Comparison of ENCODE assay signal across 9 cellular contexts in genomic region chr15:35206060-35206675, GRCh38.
DNase-seq lines count a peak whose midpoint lies in the region; ATAC-seq and TF ChIP-seq lines count a peak whose summit lies in the region.
"Had no signal": no experiment of that assay in that cellular context is flagged by ENCODE, and none has a peak within 500 bp of the region (broad histone marks: within the 10 kb centered on the region; RNA-seq: fewer than 3 reads in every experiment).

No MANE protein-coding gene starts in this region.

- H3K27ac Mint-ChIP-seq in chondrocyte (ENCODE audit: unreplicated experiment) (no peak overlapping the region), progenitor cell of endocrine pancreas (no peak overlapping the region)

- intact Hi-C loops in Right ventricle myocardium inferior (cut with DNase I): no loop called here

- DNase-seq in activated CD4-positive, alpha-beta T cell treated with anti-CD3 and anti-CD28 coated beads for 48 hours: peak; percentile 14
- no peak for DNase-seq in activated CD4-positive, alpha-beta T cell treated with anti-CD3 and anti-CD28 coated beads, Interleukin-2, amount 50 U/mL, for 4 hours
- DNase-seq in MV-4-11 (lab: John Stamatoyannopoulos, UW) (peak; percentile 16), chondrocyte (ENCODE audit: low spot score) (no peak), progenitor cell of endocrine pancreas (ENCODE audit: low spot score, unreplicated experiment) (no peak), NCI-H69 (lab: John Stamatoyannopoulos, UW) (no peak), Right ventricle myocardium inferior (ENCODE audit: missing footprints) (no peak)
- DNase-seq: activated T-cell treated with anti-CD3 and anti-CD28 coated beads for 4 hours had no signal

- no peak for ATAC-seq in GM21717 (IDR thresholded peaks at IDR 0.05; ENCODE audit: unreplicated experiment)
- no peak for ATAC-seq in Right ventricle myocardium inferior

- H3K4me3 Mint-ChIP-seq in chondrocyte (ENCODE audit: unreplicated experiment): no peak overlapping the region
- H3K4me3 Mint-ChIP-seq in progenitor cell of endocrine pancreas (ENCODE audit: low read depth): no peak overlapping the region

- H3K4me1 Mint-ChIP-seq in chondrocyte (ENCODE audit: low read depth): no peaks in the 10 kb centered on the region
- no peaks in the 10 kb centered on the region for H3K4me1 Mint-ChIP-seq in progenitor cell of endocrine pancreas (ENCODE audit: low read depth)

- H3K27me3 Mint-ChIP-seq in chondrocyte (ENCODE audit: low read depth) (no peaks in the 10 kb centered on the region), progenitor cell of endocrine pancreas (no peaks in the 10 kb centered on the region)

- H3K9me3 Mint-ChIP-seq in chondrocyte (ENCODE audit: low read depth): no peaks in the 10 kb centered on the region
- H3K9me3 Mint-ChIP-seq in progenitor cell of endocrine pancreas (ENCODE audit: low read depth): no peaks in the 10 kb centered on the region

- H3K36me3 Mint-ChIP-seq in chondrocyte (ENCODE audit: low read depth): no peaks in the 10 kb centered on the region
- H3K36me3 Mint-ChIP-seq in progenitor cell of endocrine pancreas (ENCODE audit: insufficient read depth): no peaks in the 10 kb centered on the region

- TF ChIP-seq CTCF in chondrocyte (IDR thresholded peaks at IDR 0.05) (peak; percentile 56), progenitor cell of endocrine pancreas (IDR thresholded peaks at IDR 0.05; ENCODE audit: unreplicated experiment) (peak; percentile 38)

Comparison
In these comparisons a context has a peak if more than half of its experiments do, and no peak if none do; other contexts are left out.
1. DNase-seq: peak in activated CD4-positive, alpha-beta T cell treated with anti-CD3 and anti-CD28 coated beads for 48 hours (single experiment) and MV-4-11 (single experiment); none in activated CD4-positive, alpha-beta T cell treated with anti-CD3 and anti-CD28 coated beads, Interleukin-2, amount 50 U/mL, for 4 hours (0 of 2), chondrocyte (single experiment), progenitor cell of endocrine pancreas (single experiment), NCI-H69 (single experiment) and Right ventricle myocardium inferior (single experiment).